Comparison of ENCODE assay signal across 17 cellular contexts in the genomic region with DNA sequence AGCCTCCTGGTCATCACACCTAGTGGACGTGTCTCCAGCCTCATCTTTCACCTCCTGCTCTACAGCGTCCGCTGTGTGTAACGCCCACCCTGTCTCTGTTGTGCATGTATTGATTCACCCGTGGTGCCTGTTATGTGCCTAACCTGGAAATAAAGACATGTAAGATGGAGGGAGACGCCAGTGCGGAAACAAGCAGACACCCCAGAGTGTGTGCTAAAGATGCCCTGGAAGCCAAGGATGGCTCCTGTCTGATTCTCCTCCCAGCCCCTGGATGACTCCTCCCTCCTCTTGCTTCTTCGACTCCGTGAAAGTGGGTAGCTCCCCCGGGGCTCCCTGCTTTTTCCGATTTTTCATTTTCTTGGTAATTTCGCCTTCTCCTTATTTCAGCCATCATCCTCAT.
DNase-seq lines count a peak whose midpoint lies in the region; ATAC-seq and TF ChIP-seq lines count a peak whose summit lies in the region.
"Had no signal": no experiment of that assay in that cellular context is flagged by ENCODE, and none has a peak within 500 bp of the region (broad histone marks: within the 10 kb centered on the region; RNA-seq: fewer than 3 reads in every experiment).

No MANE protein-coding gene starts in this region.

- H3K27me3 ChIP-seq in right atrium auricular region (no peaks in the 10 kb centered on the region), heart right ventricle (no peaks in the 10 kb centered on the region), endodermal cell (ENCODE audit: control insufficient read depth, insufficient read depth, low read length, poor library complexity, severe bottlenecking) (peaks cover 11% of the 10 kb centered on the region), sigmoid colon (no peaks in the 10 kb centered on the region)

- ATAC-seq in heart right ventricle = no peak
- ATAC-seq: CD8-positive, alpha-beta T cell; GM12878; HepG2 had no signal

- H3K4me1 ChIP-seq in right atrium auricular region (no peaks in the 10 kb centered on the region), heart right ventricle (no peaks in the 10 kb centered on the region), endodermal cell (ENCODE audit: control insufficient read depth, insufficient read depth, low read length) (no peaks in the 10 kb centered on the region), sigmoid colon (no peaks in the 10 kb centered on the region)

- H3K27ac ChIP-seq in right atrium auricular region = no peak overlapping the region
- H3K27ac ChIP-seq in heart right ventricle = no peak overlapping the region
- no peak overlapping the region for H3K27ac ChIP-seq in endodermal cell (ENCODE audit: low read depth, low read length)
- no peak overlapping the region for H3K27ac ChIP-seq in sigmoid colon
- H3K27ac ChIP-seq: BLaER1 treated with 17β-estradiol and CSF1 and Interleukin-3, amounts not matched to agents 10 nM and 100 nM had no signal

- no peak overlapping the region for H3K27ac Mint-ChIP-seq in endodermal cell
- H3K27ac Mint-ChIP-seq: B cell; CD8-positive, alpha-beta T cell had no signal

- no peak overlapping the region for H3K4me3 Mint-ChIP-seq in endodermal cell
- H3K4me3 Mint-ChIP-seq: B cell; CD8-positive, alpha-beta T cell; H9 had no signal

- H3K27me3 Mint-ChIP-seq in endodermal cell (ENCODE audit: insufficient read depth) = peaks cover 10% of the 10 kb centered on the region
- H3K27me3 Mint-ChIP-seq: B cell had no signal

- H3K4me1 Mint-ChIP-seq in endodermal cell = peaks cover 4% of the 10 kb centered on the region
- H3K4me1 Mint-ChIP-seq: B cell, H9 had no signal

- H3K9ac ChIP-seq in endodermal cell (ENCODE audit: extremely low read depth, low read length, poor library complexity, severe bottlenecking) = no peak overlapping the region
- H3K9ac ChIP-seq: BLaER1 treated with 17β-estradiol and CSF1 and Interleukin-3, amounts not matched to agents 10 nM and 100 nM had no signal

- TF ChIP-seq EP300 in sigmoid colon (IDR thresholded peaks at IDR 0.05) = no peak

- no peak for TF ChIP-seq POLR2A in sigmoid colon (IDR thresholded peaks at IDR 0.05)

- TF ChIP-seq CTCF in right atrium auricular region (IDR thresholded peaks at IDR 0.05) = no peak
- no peak for TF ChIP-seq CTCF in heart right ventricle (IDR thresholded peaks at IDR 0.05)
- TF ChIP-seq CTCF in endodermal cell (conservative IDR thresholded peaks at IDR 0.05) = no peak
- no peak for TF ChIP-seq CTCF in sigmoid colon (IDR thresholded peaks at IDR 0.05)

- intact Hi-C loops in heart right ventricle (cut with DNase I) (no loop called here), sigmoid colon (cut with DNase I) (no loop called here)

- H3K9me3 Mint-ChIP-seq in endodermal cell = no peaks in the 10 kb centered on the region
- H3K9me3 Mint-ChIP-seq: CD8-positive, alpha-beta T cell had no signal

- H3K36me3 ChIP-seq in right atrium auricular region (no peaks in the 10 kb centered on the region), heart right ventricle (no peaks in the 10 kb centered on the region), endodermal cell (ENCODE audit: control insufficient read depth, insufficient read depth, low read length) (no peaks in the 10 kb centered on the region), sigmoid colon (no peaks in the 10 kb centered on the region)
- H3K36me3 ChIP-seq: BLaER1 treated with 17β-estradiol and CSF1 and Interleukin-3, amounts not matched to agents 10 nM and 100 nM had no signal

- 92 to 95% methylated on average over 12 of the region's 12 CpGs for WGBS in heart right ventricle, 2 donors
- 83 to 88% methylated on average over 11 to 12 of the region's 12 CpGs for WGBS in endodermal cell (ENCODE audit: insufficient coverage in 1 of 2, insufficient read length in 1 of 2), 2 experiments
- WGBS in sigmoid colon, 2 donors = 92 to 95% methylated on average over 12 of the region's 12 CpGs

- H3K9me3 ChIP-seq in right atrium auricular region (no peaks in the 10 kb centered on the region), heart right ventricle (no peaks in the 10 kb centered on the region), endodermal cell (ENCODE audit: control insufficient read depth, low read length) (no peaks in the 10 kb centered on the region), sigmoid colon (no peaks in the 10 kb centered on the region)

- H3K4me3 ChIP-seq in right atrium auricular region = no peak overlapping the region
- no peak overlapping the region for H3K4me3 ChIP-seq in heart right ventricle
- H3K4me3 ChIP-seq in endodermal cell (ENCODE audit: low read length) = no peak overlapping the region
- no peak overlapping the region for H3K4me3 ChIP-seq in sigmoid colon
- H3K4me3 ChIP-seq: BLaER1 treated with 17β-estradiol and CSF1 and Interleukin-3, amounts not matched to agents 10 nM and 100 nM; GM12878 had no signal

- no peaks in the 10 kb centered on the region for H3K36me3 Mint-ChIP-seq in endodermal cell (ENCODE audit: low read depth)

- peak; percentile 50 for DNase-seq in right atrium auricular region (ENCODE audit: low spot score)
- no peak for DNase-seq in heart right ventricle
- DNase-seq in endodermal cell = peak; percentile 20
- peak; percentile 39 for DNase-seq in sigmoid colon
- DNase-seq in D341Med (ENCODE audit: low spot score) = no peak
- no peak for DNase-seq in T-helper 2 cell
- DNase-seq: Calu3, DMS 273 treated with DMSO at 0.1 percent for 48 hours, DMS53, DND-41, EL, H9 had no signal

Comparison
In these comparisons a context has a peak if more than half of its experiments do, and no peak if none do; other contexts are left out.
1. DNase-seq: peak in right atrium auricular region (single experiment), endodermal cell (single experiment) and sigmoid colon (single experiment); none in heart right ventricle (0 of 2), D341Med (single experiment) and T-helper 2 cell (0 of 5).